ENCODE assay signal across 8 cellular contexts in genomic region chr1:116376734-116377096, GRCh38. TPM values are rescaled to one million over a fixed set of nuclear protein-coding genes. Genes with fewer than 3 reads are reported as not detected.
DNase-seq lines count a peak whose midpoint lies in the region; ATAC-seq and TF ChIP-seq lines count a peak whose summit lies in the region.

No MANE protein-coding gene starts in this region.

- peaks cover 85% of the 10 kb centered on the region for H3K79me2 ChIP-seq in DOHH2 (ENCODE audit: control insufficient read depth, low read length)
- peaks cover 82% of the 10 kb centered on the region for H3K79me2 ChIP-seq in OCI-LY3 (ENCODE audit: low read length)
- H3K79me2 ChIP-seq in parathyroid adenoma: peaks cover 58% of the 10 kb centered on the region

- ATAC-seq in GM21526 (IDR thresholded peaks at IDR 0.05; ENCODE audit: low FRiP score, unreplicated experiment) (no peak), GM21723 (IDR thresholded peaks at IDR 0.05; ENCODE audit: unreplicated experiment) (no peak)

- H4K20me1 ChIP-seq in DOHH2 (ENCODE audit: control insufficient read depth, insufficient read depth, low read depth, low read length) (peaks cover 56% of the 10 kb centered on the region), OCI-LY3 (ENCODE audit: insufficient read depth, low read length) (peaks cover 72% of the 10 kb centered on the region)

- H3K36me3 ChIP-seq in DOHH2 (ENCODE audit: control insufficient read depth, low read length) (peaks cover 74% of the 10 kb centered on the region), OCI-LY3 (replicated peaks; ENCODE audit: low read depth, low read length) (peaks cover 18% of the 10 kb centered on the region), endocrine pancreas (ENCODE audit: control insufficient read depth, insufficient read depth, low read length) (no peaks in the 10 kb centered on the region), parathyroid adenoma (ENCODE audit: control insufficient read depth, insufficient read depth, low read length) (no peaks in the 10 kb centered on the region)

- in situ Hi-C loops in G401 (cut with HindIII; ENCODE audit: low sequenced_read_pairs): no loop called here

- no peak for TF ChIP-seq CTCF in DOHH2 (IDR thresholded peaks at IDR 0.05; ENCODE audit: low read depth, low read length, poor library complexity, severe bottlenecking)
- no peak for TF ChIP-seq CTCF in OCI-LY3 (IDR thresholded peaks at IDR 0.05; ENCODE audit: low read depth, low read length)
- no peak for TF ChIP-seq CTCF in parathyroid adenoma (IDR thresholded peaks at IDR 0.05)
- TF ChIP-seq CTCF in GM10248 (IDR thresholded peaks at IDR 0.05; ENCODE audit: control extremely low read depth, extremely low read depth, low read depth, missing control alignments): no peak

- CTCF ChIA-PET in GM10248 (lab: Yijun Ruan, JAX): interaction anchor here (1.2 to 3.2 kb wide), 5 partner anchors 17 to 237 kb away, joined by 3 to 19 read pairs (median 7); no protein-coding TSS in a partner anchor

- POLR2A ChIA-PET in GM10248 (lab: Yijun Ruan, JAX): no interaction called here

- peaks cover 11% of the 10 kb centered on the region for H3F3A ChIP-seq in DOHH2 (ENCODE audit: control insufficient read depth, insufficient read depth)

- H3K27ac ChIP-seq in DOHH2 (ENCODE audit: low read depth, low read length) (peak overlapping the region; percentile 62), OCI-LY3 (ENCODE audit: low read length) (peak overlapping the region; percentile 99), parathyroid adenoma (peak overlapping the region; percentile 98)

- no peak for DNase-seq in G401 (ENCODE audit: low spot score)
- DNase-seq in GM10248 (ENCODE audit: extremely low spot score): no peak

- H3K27me3 ChIP-seq in DOHH2 (ENCODE audit: control insufficient read depth, low read length) (peaks cover 3% of the 10 kb centered on the region; the same call in 1 of the 2 replicates), OCI-LY3 (ENCODE audit: low read depth, low read length) (peaks cover 7% of the 10 kb centered on the region), endocrine pancreas (ENCODE audit: control insufficient read depth, insufficient read depth, low read length) (no peaks in the 10 kb centered on the region), parathyroid adenoma (ENCODE audit: control insufficient read depth, insufficient read depth, low read length) (no peaks in the 10 kb centered on the region)

- H3K9me3 ChIP-seq in DOHH2 (ENCODE audit: control insufficient read depth, insufficient read depth, low read length) (no peaks in the 10 kb centered on the region), OCI-LY3 (ENCODE audit: insufficient read depth, low read length) (no peaks in the 10 kb centered on the region), endocrine pancreas (ENCODE audit: control insufficient read depth, low read length) (no peaks in the 10 kb centered on the region), parathyroid adenoma (ENCODE audit: control insufficient read depth, low read length) (no peaks in the 10 kb centered on the region)

- H3K4me1 ChIP-seq in DOHH2 (ENCODE audit: control insufficient read depth, low read length) (peaks cover 76% of the 10 kb centered on the region), OCI-LY3 (ENCODE audit: low read length) (peaks cover 67% of the 10 kb centered on the region), endocrine pancreas (ENCODE audit: control insufficient read depth, insufficient read depth, low read length) (peaks cover 35% of the 10 kb centered on the region), parathyroid adenoma (peaks cover 23% of the 10 kb centered on the region)

- H3K4me3 ChIP-seq in DOHH2 (ENCODE audit: low read length): peak overlapping the region; percentile 79
- H3K4me3 ChIP-seq in OCI-LY3 (ENCODE audit: low read length): peak overlapping the region; percentile 95
- peak overlapping the region; percentile 79 for H3K4me3 ChIP-seq in endocrine pancreas (ENCODE audit: control insufficient read depth, insufficient read depth, low read length)
- peak overlapping the region; percentile 94 for H3K4me3 ChIP-seq in parathyroid adenoma (ENCODE audit: low read depth, low read length)

- no peak overlapping the region for H2AFZ ChIP-seq in OCI-LY3 (ENCODE audit: low read depth, low read length)
- no peak overlapping the region for H2AFZ ChIP-seq in parathyroid adenoma

- peak overlapping the region; percentile 69 for H3K4me2 ChIP-seq in DOHH2 (ENCODE audit: low read length)
- peak overlapping the region; percentile 97 for H3K4me2 ChIP-seq in OCI-LY3 (ENCODE audit: low read length)
- H3K4me2 ChIP-seq in parathyroid adenoma (ENCODE audit: low read length): peak overlapping the region; percentile 87

- H3K9ac ChIP-seq in OCI-LY3 (ENCODE audit: low read length) (peak overlapping the region; percentile 93), endocrine pancreas (ENCODE audit: control insufficient read depth, insufficient read depth, low read length) (no peak overlapping the region), parathyroid adenoma (peak overlapping the region; percentile 37)

- H3K9me2 ChIP-seq in DOHH2 (replicated peaks; ENCODE audit: control insufficient read depth, low read length): no peaks in the 10 kb centered on the region

RNA-seq across cellular contexts. Expression of gene ATP1A1, which starts 3.7 kb away (rescaled TPM):
- total RNA-seq in G401 (2014; rRNA removed; shearing (Covaris generic)): 99.3 and 135 TPM in 2 replicates
